In the genomic region with DNA sequence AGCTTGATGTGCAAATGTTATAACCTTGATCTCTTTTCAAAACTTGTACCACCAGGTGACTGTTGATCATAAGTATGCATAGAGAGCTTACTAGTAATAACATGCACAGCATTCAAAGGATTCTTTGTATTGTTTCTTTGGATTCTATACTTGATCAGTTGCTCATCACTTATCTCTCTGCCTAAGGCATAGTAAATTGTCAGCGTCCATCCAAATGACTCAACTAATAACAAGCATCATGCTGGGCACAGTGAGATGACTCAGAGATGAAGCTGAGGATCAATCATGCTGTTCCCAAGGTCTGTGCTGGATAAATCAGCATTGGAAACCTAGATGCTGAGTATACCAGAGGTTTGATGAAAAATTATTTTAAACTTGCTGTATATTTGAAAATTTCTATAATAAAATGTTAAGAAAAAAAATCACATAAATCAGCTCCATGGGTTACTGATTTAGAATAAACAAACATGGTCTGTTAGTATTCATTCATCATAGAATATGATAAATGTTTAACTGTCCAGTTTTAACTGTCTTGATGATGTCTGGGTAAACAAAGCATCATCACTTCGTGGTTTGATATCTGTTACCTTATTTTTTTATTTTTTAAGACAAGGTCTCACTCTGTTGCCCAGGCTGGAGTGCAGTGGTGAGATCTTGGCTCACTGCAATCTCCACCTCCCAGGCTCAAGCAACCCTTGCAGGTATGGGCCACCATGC, we compare ENCODE assay signal across 14 cellular contexts. TPM values are rescaled to one million over a fixed set of nuclear protein-coding genes. Genes with fewer than 3 reads are reported as not detected.
A peak's percentile ranks its signal among the peaks of the same experiment; 100 is the strongest.
DNase-seq lines count a peak whose midpoint lies in the region; ATAC-seq, FAIRE-seq and TF ChIP-seq lines count a peak whose summit lies in the region.
"Had no signal": no experiment of that assay in that cellular context is flagged by ENCODE, and none has a peak within 500 bp of the region (broad histone marks: within the 10 kb centered on the region; RNA-seq: fewer than 3 reads in every experiment).

No MANE protein-coding gene starts in this region.

- H2AFZ ChIP-seq in trophoblast cell (ENCODE audit: insufficient read depth, low read length, poor library complexity): no peak overlapping the region

- no peak overlapping the region for H3K14ac ChIP-seq in trophoblast cell (ENCODE audit: low read length)

- DNase-seq in ELR (ENCODE audit: low read depth): peak; percentile 98
- DNase-seq in NCI-H460 (ENCODE audit: extremely low read depth, low read depth): peak; percentile 31
- DNase-seq in bronchial epithelial cell (ENCODE audit: low read depth): peak; percentile 99
- DNase-seq in trophoblast cell: peak; percentile 66 to 93
- no peak for DNase-seq in amygdala (lab: John Stamatoyannopoulos, UW)
- DNase-seq in head of caudate nucleus: no peak
- DNase-seq in NCI-H1694 (lab: John Stamatoyannopoulos, UW): no peak
- DNase-seq: MM.1S, NCI-H510A treated with DMSO at 0.1 percent for 48 hours, posterior cingulate gyrus had no signal

- no peak overlapping the region for H3K4me2 ChIP-seq in trophoblast cell (ENCODE audit: low read length)

- H3K79me1 ChIP-seq in trophoblast cell (ENCODE audit: low read length): no peaks in the 10 kb centered on the region

- FAIRE-seq in bronchial epithelial cell (lab: Jason Lieb, UNC): no peak
- FAIRE-seq: D721Med, GM12892 had no signal

- no peaks in the 10 kb centered on the region for H3K4me1 ChIP-seq in trophoblast cell (ENCODE audit: control insufficient read depth in 1 of 2, insufficient read depth in 2 of 2, low read length in 2 of 2)

- no peak overlapping the region for H4K12ac ChIP-seq in trophoblast cell (ENCODE audit: low read depth, low read length)

- H2BK120ac ChIP-seq in trophoblast cell (ENCODE audit: insufficient read depth, low read length, poor library complexity): no peak overlapping the region

- no peak overlapping the region for H3K18ac ChIP-seq in trophoblast cell (ENCODE audit: low read length)

- TF ChIP-seq CTCF in bronchial epithelial cell (IDR thresholded peaks at IDR 0.05; ENCODE audit: insufficient read depth, low read length, severe bottlenecking): no peak

- no peak overlapping the region for H2BK5ac ChIP-seq in trophoblast cell (ENCODE audit: low read depth, low read length, poor library complexity)

- H3K9me3 ChIP-seq in trophoblast cell (ENCODE audit: insufficient read depth, low read depth, low read length): no peaks in the 10 kb centered on the region

- H3K27me3 ChIP-seq in bronchial epithelial cell (ENCODE audit: control insufficient read depth, insufficient read depth, low read length) (no peaks in the 10 kb centered on the region), trophoblast cell (ENCODE audit: insufficient read depth, low read length) (no peaks in the 10 kb centered on the region)

- no CpG with 5 or more reads among the region's 2 CpGs for WGBS in trophoblast cell (ENCODE audit: extremely low coverage, insufficient coverage, insufficient read length)

- H3K36me3 ChIP-seq in bronchial epithelial cell (ENCODE audit: control insufficient read depth, insufficient read depth, low read length): no peaks in the 10 kb centered on the region
- no peaks in the 10 kb centered on the region for H3K36me3 ChIP-seq in trophoblast cell (ENCODE audit: control insufficient read depth in 1 of 2, insufficient read depth in 2 of 2, low read length in 2 of 2)

- no peak overlapping the region for H3K9ac ChIP-seq in trophoblast cell (ENCODE audit: low read length)

- no peaks in the 10 kb centered on the region for H3K79me2 ChIP-seq in trophoblast cell (ENCODE audit: control insufficient read depth, insufficient read depth, low read length, poor library complexity)

- no peak overlapping the region for H2AK5ac ChIP-seq in trophoblast cell (ENCODE audit: low read length)

- no peak overlapping the region for H3K27ac ChIP-seq in trophoblast cell (ENCODE audit: low read depth, low read length)
- H3K27ac ChIP-seq: VCaP had no signal

- H4K8ac ChIP-seq in trophoblast cell (ENCODE audit: low read depth, low read length): no peak overlapping the region

- H2BK12ac ChIP-seq in trophoblast cell (ENCODE audit: low read length): no peak overlapping the region

- no peak overlapping the region for H3K23ac ChIP-seq in trophoblast cell (ENCODE audit: low read length)

- no peak overlapping the region for H4K91ac ChIP-seq in trophoblast cell (ENCODE audit: low read depth, low read length)

- ATAC-seq in HG02970 (IDR thresholded peaks at IDR 0.05; ENCODE audit: low FRiP score, unreplicated experiment): no peak

- H3K4ac ChIP-seq in trophoblast cell (ENCODE audit: low read depth, low read length): no peak overlapping the region

- intact Hi-C loops in head of caudate nucleus (cut with DNase I): no loop called here

- no peak overlapping the region for H3K4me3 ChIP-seq in bronchial epithelial cell (ENCODE audit: low read depth, low read length)
- no peak overlapping the region for H3K4me3 ChIP-seq in trophoblast cell (ENCODE audit: low read depth, low read length)

RNA-seq across cellular contexts. Expression of gene SGK1, which starts 45.6 kb away (rescaled TPM):
- 110 and 135 TPM in 2 replicates for total RNA-seq in NCI-H460 (2014; rRNA removed; shearing (Covaris generic))
- 40.4 and 54.4 TPM in 2 replicates for polyA plus RNA-seq in NCI-H460 (2014; cell fraction: nucleus; rRNA removed)
- total RNA-seq in bronchial epithelial cell: 13.4 and 73.4 TPM in 2 replicates
- polyA plus RNA-seq in trophoblast cell (2013): 261 and 288 TPM in 2 replicates

Comparison
In these comparisons a context has a peak if more than half of its experiments do, and no peak if none do; other contexts are left out.
1. DNase-seq: peak in ELR (single experiment), NCI-H460 (single experiment), bronchial epithelial cell (single experiment) and trophoblast cell (2 of 2); none in amygdala (0 of 56), head of caudate nucleus (0 of 42) and NCI-H1694 (single experiment).